ENCODE assay signal across 21 cellular contexts in genomic region chr3:23863060-23863459, GRCh38.
"Had no signal": no experiment of that assay in that cellular context is flagged by ENCODE, and none has a peak within 500 bp of the region (broad histone marks: within the 10 kb centered on the region; RNA-seq: fewer than 3 reads in every experiment).

No MANE protein-coding gene starts in this region.

- H3K27me3 Mint-ChIP-seq: activated B cell treated with CpG ODN at 0.5 μM for 24 hours; activated CD4-positive, alpha-beta memory T cell treated with anti-CD3 and anti-CD28 coated beads, Interleukin-2, amount 10 ng/mL, durations not matched to agents 7 days and 5 days; activated naive CD4-positive, alpha-beta T cell treated with anti-CD3 and anti-CD28 coated beads, Interleukin-2, amount 10 ng/mL, durations not matched to agents 7 days and 5 days; activated naive CD8-positive, alpha-beta T cell treated with anti-CD3 and anti-CD28 coated beads, Interleukin-2, amount 50 U/mL, for 24 hours; T-cell had no signal

- H3K4me3 ChIP-seq: colonic mucosa, esophagus squamous epithelium, lower lobe of right lung, right atrium auricular region had no signal

- H3K27me3 ChIP-seq: brain microvascular endothelial cell, colonic mucosa, esophagus squamous epithelium, right atrium auricular region had no signal

- H3K9me3 Mint-ChIP-seq: activated B cell treated with CpG ODN at 0.5 μM for 24 hours; activated CD4-positive, alpha-beta memory T cell treated with anti-CD3 and anti-CD28 coated beads, Interleukin-2, amount 10 ng/mL, durations not matched to agents 7 days and 5 days; activated naive CD4-positive, alpha-beta T cell treated with anti-CD3 and anti-CD28 coated beads, Interleukin-2, amount 10 ng/mL, durations not matched to agents 7 days and 5 days; activated naive CD8-positive, alpha-beta T cell treated with anti-CD3 and anti-CD28 coated beads, Interleukin-2, amount 50 U/mL, for 24 hours; T-cell had no signal

- FAIRE-seq: islet of Langerhans had no signal

- H3K4me3 Mint-ChIP-seq: activated B cell treated with CpG ODN at 0.5 μM for 24 hours; activated CD4-positive, alpha-beta memory T cell treated with anti-CD3 and anti-CD28 coated beads, Interleukin-2, amount 10 ng/mL, durations not matched to agents 7 days and 5 days; activated naive CD4-positive, alpha-beta T cell treated with anti-CD3 and anti-CD28 coated beads, Interleukin-2, amount 10 ng/mL, durations not matched to agents 7 days and 5 days; activated naive CD8-positive, alpha-beta T cell treated with anti-CD3 and anti-CD28 coated beads, Interleukin-2, amount 50 U/mL, for 24 hours; T-cell had no signal

- H3K27ac Mint-ChIP-seq: activated B cell treated with CpG ODN at 0.5 μM for 24 hours; activated CD4-positive, alpha-beta memory T cell treated with anti-CD3 and anti-CD28 coated beads, Interleukin-2, amount 10 ng/mL, durations not matched to agents 7 days and 5 days; activated naive CD4-positive, alpha-beta T cell treated with anti-CD3 and anti-CD28 coated beads, Interleukin-2, amount 10 ng/mL, durations not matched to agents 7 days and 5 days; activated naive CD8-positive, alpha-beta T cell treated with anti-CD3 and anti-CD28 coated beads, Interleukin-2, amount 50 U/mL, for 24 hours; T-cell had no signal

- ATAC-seq: activated naive CD8-positive, alpha-beta T cell treated with anti-CD3 and anti-CD28 coated beads, Interleukin-2, amount 50 U/mL, for 24 hours; lower lobe of right lung; T-cell had no signal

- DNase-seq: activated B cell treated with CpG ODN at 0.5 μM for 24 hours; activated CD4-positive, alpha-beta memory T cell treated with anti-CD3 and anti-CD28 coated beads, Interleukin-2, amount 10 ng/mL, durations not matched to agents 7 days and 5 days; activated CD4-positive, alpha-beta T cell treated with anti-CD3 and anti-CD28 coated beads for 4 hours; activated effector memory CD4-positive, alpha-beta T cell treated with Interleukin-2 at 50 U/mL for 16 hours; activated naive CD4-positive, alpha-beta T cell treated with anti-CD3 and anti-CD28 coated beads, Interleukin-2, amount 10 ng/mL, durations not matched to agents 7 days and 5 days; activated naive CD8-positive, alpha-beta T cell treated with anti-CD3 and anti-CD28 coated beads, Interleukin-2, amount 50 U/mL, for 24 hours; activated T-cell treated with anti-CD3 and anti-CD28 coated beads, Interleukin-2, amount 50 U/mL, for 1 hour; anterior cingulate cortex; brain microvascular endothelial cell; central memory CD4-positive, alpha-beta T cell; colonic mucosa; esophagus squamous epithelium; lower lobe of right lung; midbrain; stimulated activated CD4-positive, alpha-beta T cell treated with anti-CD3 and anti-CD28 coated beads, Interleukin-12 subunit alpha, Interleukin-12 subunit beta, amount 100 ng/mL, for 4 hours; stimulated activated CD4-positive, alpha-beta T cell treated with anti-CD3 and anti-CD28 coated beads, Interleukin-1b, Interleukin-23, amount 100 ng/mL, for 48 hours; stimulated activated CD8-positive, alpha-beta memory T cell treated with anti-CD3 and anti-CD28 coated beads, Interleukin-4, amount 100 ng/mL, for 48 hours; stimulated activated naive CD4-positive, alpha-beta T cell; T-cell had no signal

- H3K9me3 ChIP-seq: colonic mucosa, esophagus squamous epithelium, lower lobe of right lung, right atrium auricular region had no signal

- H3K36me3 ChIP-seq: colonic mucosa, right atrium auricular region had no signal

- H3K27ac ChIP-seq: brain microvascular endothelial cell, colonic mucosa, esophagus squamous epithelium, lower lobe of right lung, right atrium auricular region had no signal
